In the genomic region with DNA sequence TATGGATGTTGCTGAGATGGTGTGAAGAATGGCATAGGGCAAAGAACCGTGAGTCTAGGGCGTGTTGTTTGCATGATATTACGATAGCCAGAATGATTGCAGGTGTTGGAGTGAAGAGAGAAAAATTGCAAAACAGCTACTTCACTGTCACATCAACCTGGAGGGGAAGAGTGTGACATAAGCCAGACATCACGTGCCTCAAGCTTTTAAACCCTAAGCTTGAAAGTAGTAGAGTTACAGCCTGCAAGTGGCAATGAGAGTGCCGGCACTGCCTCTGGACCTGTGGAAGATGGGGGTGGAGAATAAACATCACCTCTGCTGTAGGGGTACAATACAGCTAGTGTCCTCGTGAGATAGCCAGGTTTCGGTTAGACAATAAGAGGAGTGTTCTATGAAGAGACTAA, we compare ENCODE assay signal across 1 cellular context.
A peak's percentile ranks its signal among the peaks of the same experiment; 100 is the strongest.
TF ChIP-seq lines count a peak whose summit lies in the region.

No MANE protein-coding gene starts in this region.

TF ChIP-seq in HepG2, 621 proteins besides CTCF, POLR2A, EP300 and RAD21 (continued from another document and continues in another):
- TF ChIP-seq, protein P1, sequence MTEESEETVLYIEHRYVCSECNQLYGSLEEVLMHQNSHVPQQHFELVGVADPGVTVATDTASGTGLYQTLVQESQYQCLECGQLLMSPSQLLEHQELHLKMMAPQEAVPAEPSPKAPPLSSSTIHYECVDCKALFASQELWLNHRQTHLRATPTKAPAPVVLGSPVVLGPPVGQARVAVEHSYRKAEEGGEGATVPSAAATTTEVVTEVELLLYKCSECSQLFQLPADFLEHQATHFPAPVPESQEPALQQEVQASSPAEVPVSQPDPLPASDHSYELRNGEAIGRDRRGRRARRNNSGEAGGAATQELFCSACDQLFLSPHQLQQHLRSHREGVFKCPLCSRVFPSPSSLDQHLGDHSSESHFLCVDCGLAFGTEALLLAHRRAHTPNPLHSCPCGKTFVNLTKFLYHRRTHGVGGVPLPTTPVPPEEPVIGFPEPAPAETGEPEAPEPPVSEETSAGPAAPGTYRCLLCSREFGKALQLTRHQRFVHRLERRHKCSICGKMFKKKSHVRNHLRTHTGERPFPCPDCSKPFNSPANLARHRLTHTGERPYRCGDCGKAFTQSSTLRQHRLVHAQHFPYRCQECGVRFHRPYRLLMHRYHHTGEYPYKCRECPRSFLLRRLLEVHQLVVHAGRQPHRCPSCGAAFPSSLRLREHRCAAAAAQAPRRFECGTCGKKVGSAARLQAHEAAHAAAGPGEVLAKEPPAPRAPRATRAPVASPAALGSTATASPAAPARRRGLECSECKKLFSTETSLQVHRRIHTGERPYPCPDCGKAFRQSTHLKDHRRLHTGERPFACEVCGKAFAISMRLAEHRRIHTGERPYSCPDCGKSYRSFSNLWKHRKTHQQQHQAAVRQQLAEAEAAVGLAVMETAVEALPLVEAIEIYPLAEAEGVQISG (CRISPR knock-in tag; IDR thresholded peaks at IDR 0.05): peak; percentile 26; the same call in 1 of the 2 replicates
- TF ChIP-seq, protein P2, sequence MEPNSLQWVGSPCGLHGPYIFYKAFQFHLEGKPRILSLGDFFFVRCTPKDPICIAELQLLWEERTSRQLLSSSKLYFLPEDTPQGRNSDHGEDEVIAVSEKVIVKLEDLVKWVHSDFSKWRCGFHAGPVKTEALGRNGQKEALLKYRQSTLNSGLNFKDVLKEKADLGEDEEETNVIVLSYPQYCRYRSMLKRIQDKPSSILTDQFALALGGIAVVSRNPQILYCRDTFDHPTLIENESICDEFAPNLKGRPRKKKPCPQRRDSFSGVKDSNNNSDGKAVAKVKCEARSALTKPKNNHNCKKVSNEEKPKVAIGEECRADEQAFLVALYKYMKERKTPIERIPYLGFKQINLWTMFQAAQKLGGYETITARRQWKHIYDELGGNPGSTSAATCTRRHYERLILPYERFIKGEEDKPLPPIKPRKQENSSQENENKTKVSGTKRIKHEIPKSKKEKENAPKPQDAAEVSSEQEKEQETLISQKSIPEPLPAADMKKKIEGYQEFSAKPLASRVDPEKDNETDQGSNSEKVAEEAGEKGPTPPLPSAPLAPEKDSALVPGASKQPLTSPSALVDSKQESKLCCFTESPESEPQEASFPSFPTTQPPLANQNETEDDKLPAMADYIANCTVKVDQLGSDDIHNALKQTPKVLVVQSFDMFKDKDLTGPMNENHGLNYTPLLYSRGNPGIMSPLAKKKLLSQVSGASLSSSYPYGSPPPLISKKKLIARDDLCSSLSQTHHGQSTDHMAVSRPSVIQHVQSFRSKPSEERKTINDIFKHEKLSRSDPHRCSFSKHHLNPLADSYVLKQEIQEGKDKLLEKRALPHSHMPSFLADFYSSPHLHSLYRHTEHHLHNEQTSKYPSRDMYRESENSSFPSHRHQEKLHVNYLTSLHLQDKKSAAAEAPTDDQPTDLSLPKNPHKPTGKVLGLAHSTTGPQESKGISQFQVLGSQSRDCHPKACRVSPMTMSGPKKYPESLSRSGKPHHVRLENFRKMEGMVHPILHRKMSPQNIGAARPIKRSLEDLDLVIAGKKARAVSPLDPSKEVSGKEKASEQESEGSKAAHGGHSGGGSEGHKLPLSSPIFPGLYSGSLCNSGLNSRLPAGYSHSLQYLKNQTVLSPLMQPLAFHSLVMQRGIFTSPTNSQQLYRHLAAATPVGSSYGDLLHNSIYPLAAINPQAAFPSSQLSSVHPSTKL (CRISPR knock-in tag; IDR thresholded peaks at IDR 0.05): peak; percentile 63; the same call in 1 of the 2 replicates
- TF ChIP-seq, protein P3, sequence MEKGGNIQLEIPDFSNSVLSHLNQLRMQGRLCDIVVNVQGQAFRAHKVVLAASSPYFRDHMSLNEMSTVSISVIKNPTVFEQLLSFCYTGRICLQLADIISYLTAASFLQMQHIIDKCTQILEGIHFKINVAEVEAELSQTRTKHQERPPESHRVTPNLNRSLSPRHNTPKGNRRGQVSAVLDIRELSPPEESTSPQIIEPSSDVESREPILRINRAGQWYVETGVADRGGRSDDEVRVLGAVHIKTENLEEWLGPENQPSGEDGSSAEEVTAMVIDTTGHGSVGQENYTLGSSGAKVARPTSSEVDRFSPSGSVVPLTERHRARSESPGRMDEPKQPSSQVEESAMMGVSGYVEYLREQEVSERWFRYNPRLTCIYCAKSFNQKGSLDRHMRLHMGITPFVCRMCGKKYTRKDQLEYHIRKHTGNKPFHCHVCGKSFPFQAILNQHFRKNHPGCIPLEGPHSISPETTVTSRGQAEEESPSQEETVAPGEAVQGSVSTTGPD (CRISPR knock-in tag; IDR thresholded peaks at IDR 0.05): no peak
- TF ChIP-seq ZKSCAN1 (IDR thresholded peaks at IDR 0.05; ENCODE audit: low read length) (no peak), TBX2 (CRISPR knock-in tag; IDR thresholded peaks at IDR 0.05; ENCODE audit: borderline replicate concordance) (peak; percentile 84; the same call in 1 of the 2 replicates), ZFP36 (IDR thresholded peaks at IDR 0.05; ENCODE audit: borderline replicate concordance, low read depth, low read length, partially characterized antibody) (no peak), PCBP2 (optimal IDR thresholded peaks at IDR 0.05; ENCODE audit: low read depth, low read length, poor library complexity, severe bottlenecking) (no peak), SNAPC2 (CRISPR knock-in tag; IDR thresholded peaks at IDR 0.05) (no peak), TCF7 (IDR thresholded peaks at IDR 0.05; ENCODE audit: low read depth) (peak; percentile 28; the same call in 1 of the 2 replicates), SOX13 (IDR thresholded peaks at IDR 0.05) (peak; percentile 37; the same call in 1 of the 2 replicates), SOX13 (CRISPR knock-in tag; conservative IDR thresholded peaks at IDR 0.05 in 1 of 2, IDR thresholded peaks at IDR 0.05 in 1 of 2) (peak in 1 of 2 experiments; percentile 92; a peak in 2 of 4 replicates), XRCC5 (optimal IDR thresholded peaks at IDR 0.05; ENCODE audit: low read length) (no peak), ZNF589 (CRISPR knock-in tag; conservative IDR thresholded peaks at IDR 0.05) (0 out of 2 replicates have a peak, but pooled peaks have one; percentile 44), ZNF772 (CRISPR knock-in tag; IDR thresholded peaks at IDR 0.05) (no peak), SMARCC2 (IDR thresholded peaks at IDR 0.05) (no peak), ZZZ3 (CRISPR knock-in tag; IDR thresholded peaks at IDR 0.05; ENCODE audit: borderline replicate concordance) (no peak), KLF15 (CRISPR knock-in tag; IDR thresholded peaks at IDR 0.05; ENCODE audit: borderline replicate concordance) (no peak), TSC22D2 (CRISPR knock-in tag; IDR thresholded peaks at IDR 0.05; ENCODE audit: borderline replicate concordance) (no peak), KLF16 (CRISPR knock-in tag; IDR thresholded peaks at IDR 0.05) (no peak), RXRB (CRISPR knock-in tag; IDR thresholded peaks at IDR 0.05; ENCODE audit: borderline replicate concordance) (no peak), SAP130 (CRISPR knock-in tag; IDR thresholded peaks at IDR 0.05; ENCODE audit: low read depth) (0 out of 2 replicates have a peak, but pooled peaks have one; percentile 11), ZNF746 (CRISPR knock-in tag; IDR thresholded peaks at IDR 0.05) (no peak), FOXA1 (IDR thresholded peaks at IDR 0.05) (no peak), FOXA1 (CRISPR knock-in tag; IDR thresholded peaks at IDR 0.05) (peak; percentile 27; the same call in 1 of the 2 replicates), ZEB1 (IDR thresholded peaks at IDR 0.05; ENCODE audit: insufficient replicate concordance, low read depth) (peak; percentile 64), ZNF205 (CRISPR knock-in tag; IDR thresholded peaks at IDR 0.05) (no peak), CEBPB (IDR thresholded peaks at IDR 0.05; ENCODE audit: borderline replicate concordance, low read depth, low read length) (peak; percentile 59; the same call in 1 of the 2 replicates), SOX6 (IDR thresholded peaks at IDR 0.05) (no peak), SOX6 (CRISPR knock-in tag; IDR thresholded peaks at IDR 0.05) (peak; percentile 91), NR3C1 (CRISPR knock-in tag; IDR thresholded peaks at IDR 0.05) (no peak)
- TF ChIP-seq, protein P4, sequence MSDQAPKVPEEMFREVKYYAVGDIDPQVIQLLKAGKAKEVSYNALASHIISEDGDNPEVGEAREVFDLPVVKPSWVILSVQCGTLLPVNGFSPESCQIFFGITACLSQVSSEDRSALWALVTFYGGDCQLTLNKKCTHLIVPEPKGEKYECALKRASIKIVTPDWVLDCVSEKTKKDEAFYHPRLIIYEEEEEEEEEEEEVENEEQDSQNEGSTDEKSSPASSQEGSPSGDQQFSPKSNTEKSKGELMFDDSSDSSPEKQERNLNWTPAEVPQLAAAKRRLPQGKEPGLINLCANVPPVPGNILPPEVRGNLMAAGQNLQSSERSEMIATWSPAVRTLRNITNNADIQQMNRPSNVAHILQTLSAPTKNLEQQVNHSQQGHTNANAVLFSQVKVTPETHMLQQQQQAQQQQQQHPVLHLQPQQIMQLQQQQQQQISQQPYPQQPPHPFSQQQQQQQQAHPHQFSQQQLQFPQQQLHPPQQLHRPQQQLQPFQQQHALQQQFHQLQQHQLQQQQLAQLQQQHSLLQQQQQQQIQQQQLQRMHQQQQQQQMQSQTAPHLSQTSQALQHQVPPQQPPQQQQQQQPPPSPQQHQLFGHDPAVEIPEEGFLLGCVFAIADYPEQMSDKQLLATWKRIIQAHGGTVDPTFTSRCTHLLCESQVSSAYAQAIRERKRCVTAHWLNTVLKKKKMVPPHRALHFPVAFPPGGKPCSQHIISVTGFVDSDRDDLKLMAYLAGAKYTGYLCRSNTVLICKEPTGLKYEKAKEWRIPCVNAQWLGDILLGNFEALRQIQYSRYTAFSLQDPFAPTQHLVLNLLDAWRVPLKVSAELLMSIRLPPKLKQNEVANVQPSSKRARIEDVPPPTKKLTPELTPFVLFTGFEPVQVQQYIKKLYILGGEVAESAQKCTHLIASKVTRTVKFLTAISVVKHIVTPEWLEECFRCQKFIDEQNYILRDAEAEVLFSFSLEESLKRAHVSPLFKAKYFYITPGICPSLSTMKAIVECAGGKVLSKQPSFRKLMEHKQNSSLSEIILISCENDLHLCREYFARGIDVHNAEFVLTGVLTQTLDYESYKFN (CRISPR knock-in tag; conservative IDR thresholded peaks at IDR 0.05): 0 out of 2 replicates have a peak, but pooled peaks have one; percentile 37
- TF ChIP-seq, protein P5, sequence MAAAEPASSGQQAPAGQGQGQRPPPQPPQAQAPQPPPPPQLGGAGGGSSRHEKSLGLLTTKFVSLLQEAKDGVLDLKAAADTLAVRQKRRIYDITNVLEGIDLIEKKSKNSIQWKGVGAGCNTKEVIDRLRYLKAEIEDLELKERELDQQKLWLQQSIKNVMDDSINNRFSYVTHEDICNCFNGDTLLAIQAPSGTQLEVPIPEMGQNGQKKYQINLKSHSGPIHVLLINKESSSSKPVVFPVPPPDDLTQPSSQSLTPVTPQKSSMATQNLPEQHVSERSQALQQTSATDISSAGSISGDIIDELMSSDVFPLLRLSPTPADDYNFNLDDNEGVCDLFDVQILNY (CRISPR knock-in tag; conservative IDR thresholded peaks at IDR 0.05): no peak
- TF ChIP-seq, protein P6, sequence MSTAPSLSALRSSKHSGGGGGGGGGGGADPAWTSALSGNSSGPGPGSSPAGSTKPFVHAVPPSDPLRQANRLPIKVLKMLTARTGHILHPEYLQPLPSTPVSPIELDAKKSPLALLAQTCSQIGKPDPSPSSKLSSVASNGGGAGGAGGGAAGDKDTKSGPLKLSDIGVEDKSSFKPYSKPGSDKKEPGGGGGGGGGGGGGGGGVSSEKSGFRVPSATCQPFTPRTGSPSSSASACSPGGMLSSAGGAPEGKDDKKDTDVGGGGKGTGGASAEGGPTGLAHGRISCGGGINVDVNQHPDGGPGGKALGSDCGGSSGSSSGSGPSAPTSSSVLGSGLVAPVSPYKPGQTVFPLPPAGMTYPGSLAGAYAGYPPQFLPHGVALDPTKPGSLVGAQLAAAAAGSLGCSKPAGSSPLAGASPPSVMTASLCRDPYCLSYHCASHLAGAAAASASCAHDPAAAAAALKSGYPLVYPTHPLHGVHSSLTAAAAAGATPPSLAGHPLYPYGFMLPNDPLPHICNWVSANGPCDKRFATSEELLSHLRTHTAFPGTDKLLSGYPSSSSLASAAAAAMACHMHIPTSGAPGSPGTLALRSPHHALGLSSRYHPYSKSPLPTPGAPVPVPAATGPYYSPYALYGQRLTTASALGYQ (CRISPR knock-in tag; IDR thresholded peaks at IDR 0.05): 0 out of 2 replicates have a peak, but pooled peaks have one; percentile 43
- TF ChIP-seq, protein P7, sequence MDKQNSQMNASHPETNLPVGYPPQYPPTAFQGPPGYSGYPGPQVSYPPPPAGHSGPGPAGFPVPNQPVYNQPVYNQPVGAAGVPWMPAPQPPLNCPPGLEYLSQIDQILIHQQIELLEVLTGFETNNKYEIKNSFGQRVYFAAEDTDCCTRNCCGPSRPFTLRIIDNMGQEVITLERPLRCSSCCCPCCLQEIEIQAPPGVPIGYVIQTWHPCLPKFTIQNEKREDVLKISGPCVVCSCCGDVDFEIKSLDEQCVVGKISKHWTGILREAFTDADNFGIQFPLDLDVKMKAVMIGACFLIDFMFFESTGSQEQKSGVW (CRISPR knock-in tag; IDR thresholded peaks at IDR 0.05; ENCODE audit: borderline replicate concordance): no peak
- TF ChIP-seq, protein P8, sequence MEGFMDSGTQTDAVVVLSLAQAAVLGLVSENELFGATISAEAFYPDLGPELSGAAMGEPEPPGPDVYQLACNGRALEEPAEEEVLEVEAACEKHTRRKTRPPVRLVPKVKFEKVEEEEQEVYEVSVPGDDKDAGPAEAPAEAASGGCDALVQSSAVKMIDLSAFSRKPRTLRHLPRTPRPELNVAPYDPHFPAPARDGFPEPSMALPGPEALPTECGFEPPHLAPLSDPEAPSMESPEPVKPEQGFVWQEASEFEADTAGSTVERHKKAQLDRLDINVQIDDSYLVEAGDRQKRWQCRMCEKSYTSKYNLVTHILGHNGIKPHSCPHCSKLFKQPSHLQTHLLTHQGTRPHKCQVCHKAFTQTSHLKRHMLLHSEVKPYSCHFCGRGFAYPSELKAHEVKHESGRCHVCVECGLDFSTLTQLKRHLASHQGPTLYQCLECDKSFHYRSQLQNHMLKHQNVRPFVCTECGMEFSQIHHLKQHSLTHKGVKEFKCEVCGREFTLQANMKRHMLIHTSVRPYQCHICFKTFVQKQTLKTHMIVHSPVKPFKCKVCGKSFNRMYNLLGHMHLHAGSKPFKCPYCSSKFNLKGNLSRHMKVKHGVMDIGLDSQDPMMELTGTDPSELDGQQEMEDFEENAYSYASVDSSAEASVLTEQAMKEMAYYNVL (CRISPR knock-in tag; IDR thresholded peaks at IDR 0.05; ENCODE audit: borderline replicate concordance): no peak
- TF ChIP-seq, protein P9, sequence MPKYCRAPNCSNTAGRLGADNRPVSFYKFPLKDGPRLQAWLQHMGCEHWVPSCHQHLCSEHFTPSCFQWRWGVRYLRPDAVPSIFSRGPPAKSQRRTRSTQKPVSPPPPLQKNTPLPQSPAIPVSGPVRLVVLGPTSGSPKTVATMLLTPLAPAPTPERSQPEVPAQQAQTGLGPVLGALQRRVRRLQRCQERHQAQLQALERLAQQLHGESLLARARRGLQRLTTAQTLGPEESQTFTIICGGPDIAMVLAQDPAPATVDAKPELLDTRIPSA (CRISPR knock-in tag; IDR thresholded peaks at IDR 0.05; ENCODE audit: borderline replicate concordance): no peak
